In genomic region chr19:32748497-32748896, GRCh38 we compare ENCODE assay signal across 12 cellular contexts. TPM values are rescaled to one million over a fixed set of nuclear protein-coding genes. Genes with fewer than 3 reads are reported as not detected.
A peak's percentile ranks its signal among the peaks of the same experiment; 100 is the strongest.
DNase-seq lines count a peak whose midpoint lies in the region; ATAC-seq, FAIRE-seq and TF ChIP-seq lines count a peak whose summit lies in the region.
"Had no signal": no experiment of that assay in that cellular context is flagged by ENCODE, and none has a peak within 500 bp of the region (broad histone marks: within the 10 kb centered on the region; RNA-seq: fewer than 3 reads in every experiment).

No MANE protein-coding gene starts in this region.

- POLR2A ChIA-PET in Caco-2 (lab: Charles Lee): no interaction called here

- intact Hi-C loops in Caco-2 (cut with micrococcal nuclease; ENCODE audit: unreplicated experiment): no loop called here

- no peaks in the 10 kb centered on the region for H3K36me3 ChIP-seq in Caco-2 (ENCODE audit: control insufficient read depth, insufficient read depth, low read length)
- no peaks in the 10 kb centered on the region for H3K36me3 ChIP-seq in right atrium auricular region

- no peaks in the 10 kb centered on the region for H3K4me1 Mint-ChIP-seq in Caco-2 (ENCODE audit: low read depth, unreplicated experiment)
- H3K4me1 Mint-ChIP-seq: neural crest cell had no signal

- no peaks in the 10 kb centered on the region for H3K36me3 Mint-ChIP-seq in Caco-2 (ENCODE audit: insufficient read depth, unreplicated experiment)
- H3K36me3 Mint-ChIP-seq: activated naive CD4-positive, alpha-beta T cell treated with anti-CD3 and anti-CD28 coated beads, Interleukin-2, amount 50 U/mL, for 72 hours had no signal

- BruUV-seq in Caco-2 (replicated peaks; lab: Mats Ljungman, UMichigan): no TSS peak

- H3K4me3 Mint-ChIP-seq in Caco-2 (ENCODE audit: unreplicated experiment): no peak overlapping the region
- H3K4me3 Mint-ChIP-seq: neural crest cell had no signal

- H3K27me3 ChIP-seq in Caco-2 (replicated peaks; ENCODE audit: control insufficient read depth, insufficient read depth, low read length) (no peaks in the 10 kb centered on the region), right atrium auricular region (no peaks in the 10 kb centered on the region)

- no peak overlapping the region for H3K4me3 ChIP-seq in Caco-2 (ENCODE audit: low read depth, low read length)
- no peak overlapping the region for H3K4me3 ChIP-seq in right atrium auricular region

- no peak for FAIRE-seq in GM19239 (lab: Jason Lieb, UNC)

- CTCF ChIA-PET in Caco-2 (lab: Charles Lee): interaction anchor here (0.5 to 1.0 kb wide), 3 partner anchors 20 to 92 kb away, joined by 3 to 4 read pairs (median 4); no protein-coding TSS in a partner anchor

- no peaks in the 10 kb centered on the region for H3K27me3 Mint-ChIP-seq in Caco-2 (ENCODE audit: insufficient read depth, unreplicated experiment)

- no peak for ATAC-seq in HG03095 (IDR thresholded peaks at IDR 0.05; ENCODE audit: unreplicated experiment)
- ATAC-seq: activated naive CD4-positive, alpha-beta T cell treated with anti-CD3 and anti-CD28 coated beads, Interleukin-2, amount 50 U/mL, for 72 hours had no signal

- no peaks in the 10 kb centered on the region for H3K9me3 ChIP-seq in Caco-2
- no peaks in the 10 kb centered on the region for H3K9me3 ChIP-seq in right atrium auricular region

- no peak overlapping the region for H3K27ac Mint-ChIP-seq in Caco-2 (ENCODE audit: unreplicated experiment)
- H3K27ac Mint-ChIP-seq: activated naive CD4-positive, alpha-beta T cell treated with anti-CD3 and anti-CD28 coated beads, Interleukin-2, amount 50 U/mL, for 72 hours had no signal

- H3K4me1 ChIP-seq in Caco-2 (no peaks in the 10 kb centered on the region), right atrium auricular region (no peaks in the 10 kb centered on the region)

- no peak overlapping the region for H3K27ac ChIP-seq in right atrium auricular region

- DNase-seq in Caco-2 (peak in 1 of 2 experiments; percentile 39), NCI-H526 (lab: John Stamatoyannopoulos, UW) (peak; percentile 18 to 81), germinal center (ENCODE audit: low spot score) (peak; percentile 18), GM19239 (ENCODE audit: insufficient read length, low spot score) (no peak), right atrium auricular region (ENCODE audit: low spot score) (no peak), dedifferentiated amniotic fluid mesenchymal stem cell (ENCODE audit: extremely low spot score) (no peak)
- DNase-seq: NCI-H1930, trophoblast cell had no signal

- TF ChIP-seq CTCF in Caco-2 (IDR thresholded peaks at IDR 0.05; ENCODE audit: insufficient read depth in 1 of 2, low read depth in 1 of 2, low read length in 1 of 2, severe bottlenecking in 1 of 2, unreplicated experiment in 1 of 2): peak; percentile 51 to 69
- peak; percentile 55 for TF ChIP-seq CTCF in GM12872 (IDR thresholded peaks at IDR 0.05; ENCODE audit: insufficient read depth, low read depth, low read length)
- no peak for TF ChIP-seq CTCF in right atrium auricular region (IDR thresholded peaks at IDR 0.05)

- H3K9me3 Mint-ChIP-seq in Caco-2 (ENCODE audit: unreplicated experiment): no peaks in the 10 kb centered on the region
- H3K9me3 Mint-ChIP-seq: activated naive CD4-positive, alpha-beta T cell treated with anti-CD3 and anti-CD28 coated beads, Interleukin-2, amount 50 U/mL, for 72 hours; neural crest cell had no signal

RNA-seq across cellular contexts. Expression of gene TDRD12, which starts 28.9 kb away (rescaled TPM):
- total RNA-seq in Caco-2 (2022) (0.11 and 0.30 TPM in 2 replicates), right atrium auricular region (under 1 TPM; 0.28 to 0.96 TPM)

RNA-seq across cellular contexts. Expression of gene NUDT19, which starts 56.9 kb away (rescaled TPM):
- total RNA-seq in Caco-2 (2022): 24.0 and 24.4 TPM in 2 replicates
- 10 to 100 TPM in 1 of 2 donors, 1 to 10 TPM in 1; 9.1 to 18.0 TPM for total RNA-seq in right atrium auricular region

Comparison
In these comparisons a context has a peak if more than half of its experiments do, and no peak if none do; other contexts are left out.
1. DNase-seq: peak in NCI-H526 (2 of 2) and germinal center (single experiment); none in GM19239 (single experiment), right atrium auricular region (single experiment) and dedifferentiated amniotic fluid mesenchymal stem cell (single experiment).
2. CTCF ChIP-seq: peak in Caco-2 (2 of 2) and GM12872 (single experiment); none in right atrium auricular region (0 of 2).